ENCODE assay signal across 8 cellular contexts in the genomic region with DNA sequence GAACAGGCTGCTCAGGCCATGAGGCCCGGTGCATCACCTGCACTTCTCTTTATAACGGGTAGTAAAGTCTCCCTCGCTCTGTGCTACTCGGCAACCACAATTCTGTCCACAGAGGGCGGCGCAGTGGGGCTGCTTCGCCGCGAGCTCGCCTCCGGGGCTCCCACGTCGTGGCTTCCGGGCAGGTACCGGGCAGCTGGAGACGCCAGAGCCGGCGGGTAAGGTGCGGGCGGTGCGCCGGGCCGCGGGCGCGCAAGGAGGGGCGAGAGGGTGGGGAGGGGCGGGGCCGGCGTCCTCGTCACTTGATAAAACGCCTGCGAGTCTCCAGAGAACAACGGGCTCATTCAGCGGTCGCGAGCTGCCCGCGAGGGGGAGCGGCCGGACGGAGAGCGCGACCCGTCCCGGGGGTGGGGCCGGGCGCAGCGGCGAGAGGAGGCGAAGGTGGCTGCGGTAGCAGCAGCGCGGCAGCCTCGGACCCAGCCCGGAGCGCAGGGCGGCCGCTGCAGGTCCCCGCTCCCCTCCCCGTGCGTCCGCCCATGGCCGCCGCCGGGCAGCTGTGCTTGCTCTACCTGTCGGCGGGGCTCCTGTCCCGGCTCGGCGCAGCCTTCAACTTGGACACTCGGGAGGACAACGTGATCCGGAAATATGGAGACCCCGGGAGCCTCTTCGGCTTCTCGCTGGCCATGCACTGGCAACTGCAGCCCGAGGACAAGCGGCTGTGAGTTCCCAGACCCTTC.
DNase-seq lines count a peak whose midpoint lies in the region; ATAC-seq and TF ChIP-seq lines count a peak whose summit lies in the region.

A gene (plus strand): TSS at position 331 of the 734 bp plus-strand sequence.

- peak; percentile 62 for ATAC-seq in GM19463 (IDR thresholded peaks at IDR 0.05; ENCODE audit: unreplicated experiment)
- ATAC-seq in GM21360 (IDR thresholded peaks at IDR 0.05; ENCODE audit: unreplicated experiment), result no peak

- in situ Hi-C loops in ACHN (cut with HindIII; ENCODE audit: low pct_ligation_motif_present, low pct_unique_long_range_greater_than_20kb, low sequenced_read_pairs), result no loop called here

- no peaks in the 10 kb centered on the region for H3K27me3 ChIP-seq in layer of hippocampus (ENCODE audit: control insufficient read depth, insufficient read depth, low read length)

- no peak for TF ChIP-seq CTCF in choroid plexus epithelial cell (conservative IDR thresholded peaks at IDR 0.05; ENCODE audit: low read depth, low read length)

- H3K27ac ChIP-seq in layer of hippocampus (ENCODE audit: low read depth, low read length), result peak within 1 kb of the TSS; percentile 73

- H3K4me3 ChIP-seq in choroid plexus epithelial cell (ENCODE audit: low read depth, low read length), result peak within 1 kb of the TSS; percentile 61

- peak; percentile 81 for DNase-seq in ACHN
- peak; percentile 93 for DNase-seq in NCI-H2227 (lab: John Stamatoyannopoulos, UW; ENCODE audit: unreplicated experiment)
- DNase-seq in activated CD4-positive, alpha-beta T cell treated with anti-CD3 and anti-CD28 coated beads for 48 hours, result peak; percentile 78
- no peak for DNase-seq in choroid plexus epithelial cell (ENCODE audit: low read depth)
- DNase-seq in stimulated activated CD4-positive, alpha-beta T cell treated with anti-CD3 and anti-CD28 coated beads, Interleukin-15, amount 100 ng/mL, for 48 hours (ENCODE audit: low read depth in 2 of 2), result peak; percentile 47 to 65
